ENCODE assay signal across 1 cellular context in the genomic region with DNA sequence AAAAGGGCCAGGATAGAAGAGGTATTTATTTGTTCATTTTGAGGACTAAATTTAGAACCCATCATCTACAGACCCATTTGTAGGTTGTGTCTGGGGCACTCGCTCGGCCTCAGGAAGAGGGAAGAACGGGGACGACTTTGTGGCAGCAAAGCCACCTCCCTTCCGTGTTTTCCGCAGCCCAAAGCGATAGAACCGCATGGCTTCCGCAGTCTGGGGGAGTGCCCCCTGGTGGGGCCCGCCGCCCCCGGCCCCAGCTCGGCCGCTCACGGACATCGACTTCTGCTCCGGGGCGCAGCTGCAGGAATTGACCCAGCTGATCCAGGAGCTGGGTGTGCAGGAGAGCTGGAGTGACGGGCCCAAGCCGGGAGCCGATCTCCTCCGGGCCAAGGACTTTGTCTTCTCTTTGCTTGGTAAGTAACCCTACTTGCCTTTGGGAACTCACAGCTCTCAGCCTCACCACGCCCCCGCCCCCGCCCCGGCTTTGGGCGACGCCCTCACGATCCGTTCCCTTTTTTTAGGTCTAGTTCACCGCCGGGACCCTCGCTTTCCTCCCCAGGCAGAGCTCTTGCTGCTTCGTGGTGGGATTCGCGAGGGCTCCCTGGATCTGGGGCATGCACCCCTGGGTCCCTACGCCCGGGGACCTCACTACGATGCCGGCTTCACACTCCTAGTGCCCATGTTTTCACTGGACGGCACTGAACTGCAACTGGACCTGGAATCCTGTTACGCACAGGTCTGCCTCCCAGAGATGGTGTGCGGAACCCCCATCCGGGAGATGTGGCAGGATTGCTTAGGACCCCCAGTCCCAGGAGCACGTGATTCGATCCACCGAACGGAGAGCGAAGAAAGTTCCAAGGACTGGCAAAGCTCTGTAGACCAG.
TF ChIP-seq lines count a peak whose summit lies in the region.

No MANE protein-coding gene starts in this region.

TF ChIP-seq in HepG2, 621 proteins besides CTCF, POLR2A, EP300 and RAD21 (continued from another document and continues in another):
- TF ChIP-seq, protein P1, sequence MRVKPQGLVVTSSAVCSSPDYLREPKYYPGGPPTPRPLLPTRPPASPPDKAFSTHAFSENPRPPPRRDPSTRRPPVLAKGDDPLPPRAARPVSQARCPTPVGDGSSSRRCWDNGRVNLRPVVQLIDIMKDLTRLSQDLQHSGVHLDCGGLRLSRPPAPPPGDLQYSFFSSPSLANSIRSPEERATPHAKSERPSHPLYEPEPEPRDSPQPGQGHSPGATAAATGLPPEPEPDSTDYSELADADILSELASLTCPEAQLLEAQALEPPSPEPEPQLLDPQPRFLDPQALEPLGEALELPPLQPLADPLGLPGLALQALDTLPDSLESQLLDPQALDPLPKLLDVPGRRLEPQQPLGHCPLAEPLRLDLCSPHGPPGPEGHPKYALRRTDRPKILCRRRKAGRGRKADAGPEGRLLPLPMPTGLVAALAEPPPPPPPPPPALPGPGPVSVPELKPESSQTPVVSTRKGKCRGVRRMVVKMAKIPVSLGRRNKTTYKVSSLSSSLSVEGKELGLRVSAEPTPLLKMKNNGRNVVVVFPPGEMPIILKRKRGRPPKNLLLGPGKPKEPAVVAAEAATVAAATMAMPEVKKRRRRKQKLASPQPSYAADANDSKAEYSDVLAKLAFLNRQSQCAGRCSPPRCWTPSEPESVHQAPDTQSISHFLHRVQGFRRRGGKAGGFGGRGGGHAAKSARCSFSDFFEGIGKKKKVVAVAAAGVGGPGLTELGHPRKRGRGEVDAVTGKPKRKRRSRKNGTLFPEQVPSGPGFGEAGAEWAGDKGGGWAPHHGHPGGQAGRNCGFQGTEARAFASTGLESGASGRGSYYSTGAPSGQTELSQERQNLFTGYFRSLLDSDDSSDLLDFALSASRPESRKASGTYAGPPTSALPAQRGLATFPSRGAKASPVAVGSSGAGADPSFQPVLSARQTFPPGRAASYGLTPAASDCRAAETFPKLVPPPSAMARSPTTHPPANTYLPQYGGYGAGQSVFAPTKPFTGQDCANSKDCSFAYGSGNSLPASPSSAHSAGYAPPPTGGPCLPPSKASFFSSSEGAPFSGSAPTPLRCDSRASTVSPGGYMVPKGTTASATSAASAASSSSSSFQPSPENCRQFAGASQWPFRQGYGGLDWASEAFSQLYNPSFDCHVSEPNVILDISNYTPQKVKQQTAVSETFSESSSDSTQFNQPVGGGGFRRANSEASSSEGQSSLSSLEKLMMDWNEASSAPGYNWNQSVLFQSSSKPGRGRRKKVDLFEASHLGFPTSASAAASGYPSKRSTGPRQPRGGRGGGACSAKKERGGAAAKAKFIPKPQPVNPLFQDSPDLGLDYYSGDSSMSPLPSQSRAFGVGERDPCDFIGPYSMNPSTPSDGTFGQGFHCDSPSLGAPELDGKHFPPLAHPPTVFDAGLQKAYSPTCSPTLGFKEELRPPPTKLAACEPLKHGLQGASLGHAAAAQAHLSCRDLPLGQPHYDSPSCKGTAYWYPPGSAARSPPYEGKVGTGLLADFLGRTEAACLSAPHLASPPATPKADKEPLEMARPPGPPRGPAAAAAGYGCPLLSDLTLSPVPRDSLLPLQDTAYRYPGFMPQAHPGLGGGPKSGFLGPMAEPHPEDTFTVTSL (CRISPR knock-in tag; IDR thresholded peaks at IDR 0.05; ENCODE audit: borderline replicate concordance) = no peak
- no peak for TF ChIP-seq NR2F1 (CRISPR knock-in tag; IDR thresholded peaks at IDR 0.05)
- TF ChIP-seq, protein P2, sequence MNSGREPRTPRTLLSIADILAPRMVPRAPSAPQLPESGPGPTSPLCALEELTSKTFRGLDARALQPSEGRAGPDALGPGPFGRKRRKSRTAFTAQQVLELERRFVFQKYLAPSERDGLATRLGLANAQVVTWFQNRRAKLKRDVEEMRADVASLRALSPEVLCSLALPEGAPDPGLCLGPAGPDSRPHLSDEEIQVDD (CRISPR knock-in tag; IDR thresholded peaks at IDR 0.05; ENCODE audit: borderline replicate concordance) = no peak
- TF ChIP-seq FOXC1 (CRISPR knock-in tag; IDR thresholded peaks at IDR 0.05; ENCODE audit: borderline replicate concordance) = 0 out of 2 replicates have a peak, but pooled peaks have one; percentile 9
- no peak for TF ChIP-seq ZSCAN12 (CRISPR knock-in tag; IDR thresholded peaks at IDR 0.05)
- TF ChIP-seq, protein P3, sequence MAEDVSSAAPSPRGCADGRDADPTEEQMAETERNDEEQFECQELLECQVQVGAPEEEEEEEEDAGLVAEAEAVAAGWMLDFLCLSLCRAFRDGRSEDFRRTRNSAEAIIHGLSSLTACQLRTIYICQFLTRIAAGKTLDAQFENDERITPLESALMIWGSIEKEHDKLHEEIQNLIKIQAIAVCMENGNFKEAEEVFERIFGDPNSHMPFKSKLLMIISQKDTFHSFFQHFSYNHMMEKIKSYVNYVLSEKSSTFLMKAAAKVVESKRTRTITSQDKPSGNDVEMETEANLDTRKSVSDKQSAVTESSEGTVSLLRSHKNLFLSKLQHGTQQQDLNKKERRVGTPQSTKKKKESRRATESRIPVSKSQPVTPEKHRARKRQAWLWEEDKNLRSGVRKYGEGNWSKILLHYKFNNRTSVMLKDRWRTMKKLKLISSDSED (CRISPR knock-in tag; IDR thresholded peaks at IDR 0.05) = no peak
- TF ChIP-seq, protein P4, sequence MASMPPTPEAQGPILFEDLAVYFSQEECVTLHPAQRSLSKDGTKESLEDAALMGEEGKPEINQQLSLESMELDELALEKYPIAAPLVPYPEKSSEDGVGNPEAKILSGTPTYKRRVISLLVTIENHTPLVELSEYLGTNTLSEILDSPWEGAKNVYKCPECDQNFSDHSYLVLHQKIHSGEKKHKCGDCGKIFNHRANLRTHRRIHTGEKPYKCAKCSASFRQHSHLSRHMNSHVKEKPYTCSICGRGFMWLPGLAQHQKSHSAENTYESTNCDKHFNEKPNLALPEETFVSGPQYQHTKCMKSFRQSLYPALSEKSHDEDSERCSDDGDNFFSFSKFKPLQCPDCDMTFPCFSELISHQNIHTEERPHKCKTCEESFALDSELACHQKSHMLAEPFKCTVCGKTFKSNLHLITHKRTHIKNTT (CRISPR knock-in tag; IDR thresholded peaks at IDR 0.05) = no peak
- TF ChIP-seq ATF1 (CRISPR knock-in tag; IDR thresholded peaks at IDR 0.05) = no peak
- peak; percentile 16; the same call in 1 of the 2 replicates for TF ChIP-seq TGIF2 (CRISPR knock-in tag; IDR thresholded peaks at IDR 0.05)
- no peak for TF ChIP-seq ZZZ3 (CRISPR knock-in tag; IDR thresholded peaks at IDR 0.05; ENCODE audit: borderline replicate concordance)
- TF ChIP-seq ZNF619 (CRISPR knock-in tag; IDR thresholded peaks at IDR 0.05) = no peak
- no peak for TF ChIP-seq SCMH1 (CRISPR knock-in tag; IDR thresholded peaks at IDR 0.05; ENCODE audit: borderline replicate concordance)
- TF ChIP-seq, protein P5, sequence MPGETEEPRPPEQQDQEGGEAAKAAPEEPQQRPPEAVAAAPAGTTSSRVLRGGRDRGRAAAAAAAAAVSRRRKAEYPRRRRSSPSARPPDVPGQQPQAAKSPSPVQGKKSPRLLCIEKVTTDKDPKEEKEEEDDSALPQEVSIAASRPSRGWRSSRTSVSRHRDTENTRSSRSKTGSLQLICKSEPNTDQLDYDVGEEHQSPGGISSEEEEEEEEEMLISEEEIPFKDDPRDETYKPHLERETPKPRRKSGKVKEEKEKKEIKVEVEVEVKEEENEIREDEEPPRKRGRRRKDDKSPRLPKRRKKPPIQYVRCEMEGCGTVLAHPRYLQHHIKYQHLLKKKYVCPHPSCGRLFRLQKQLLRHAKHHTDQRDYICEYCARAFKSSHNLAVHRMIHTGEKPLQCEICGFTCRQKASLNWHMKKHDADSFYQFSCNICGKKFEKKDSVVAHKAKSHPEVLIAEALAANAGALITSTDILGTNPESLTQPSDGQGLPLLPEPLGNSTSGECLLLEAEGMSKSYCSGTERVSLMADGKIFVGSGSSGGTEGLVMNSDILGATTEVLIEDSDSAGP (CRISPR knock-in tag; IDR thresholded peaks at IDR 0.05; ENCODE audit: borderline replicate concordance) = no peak; the same call in 1 of the 2 replicates
- TF ChIP-seq KDM6A (CRISPR knock-in tag; IDR thresholded peaks at IDR 0.05; ENCODE audit: low read depth) = no peak
- no peak for TF ChIP-seq KMT2A (CRISPR knock-in tag; IDR thresholded peaks at IDR 0.05)
- TF ChIP-seq, protein P6, sequence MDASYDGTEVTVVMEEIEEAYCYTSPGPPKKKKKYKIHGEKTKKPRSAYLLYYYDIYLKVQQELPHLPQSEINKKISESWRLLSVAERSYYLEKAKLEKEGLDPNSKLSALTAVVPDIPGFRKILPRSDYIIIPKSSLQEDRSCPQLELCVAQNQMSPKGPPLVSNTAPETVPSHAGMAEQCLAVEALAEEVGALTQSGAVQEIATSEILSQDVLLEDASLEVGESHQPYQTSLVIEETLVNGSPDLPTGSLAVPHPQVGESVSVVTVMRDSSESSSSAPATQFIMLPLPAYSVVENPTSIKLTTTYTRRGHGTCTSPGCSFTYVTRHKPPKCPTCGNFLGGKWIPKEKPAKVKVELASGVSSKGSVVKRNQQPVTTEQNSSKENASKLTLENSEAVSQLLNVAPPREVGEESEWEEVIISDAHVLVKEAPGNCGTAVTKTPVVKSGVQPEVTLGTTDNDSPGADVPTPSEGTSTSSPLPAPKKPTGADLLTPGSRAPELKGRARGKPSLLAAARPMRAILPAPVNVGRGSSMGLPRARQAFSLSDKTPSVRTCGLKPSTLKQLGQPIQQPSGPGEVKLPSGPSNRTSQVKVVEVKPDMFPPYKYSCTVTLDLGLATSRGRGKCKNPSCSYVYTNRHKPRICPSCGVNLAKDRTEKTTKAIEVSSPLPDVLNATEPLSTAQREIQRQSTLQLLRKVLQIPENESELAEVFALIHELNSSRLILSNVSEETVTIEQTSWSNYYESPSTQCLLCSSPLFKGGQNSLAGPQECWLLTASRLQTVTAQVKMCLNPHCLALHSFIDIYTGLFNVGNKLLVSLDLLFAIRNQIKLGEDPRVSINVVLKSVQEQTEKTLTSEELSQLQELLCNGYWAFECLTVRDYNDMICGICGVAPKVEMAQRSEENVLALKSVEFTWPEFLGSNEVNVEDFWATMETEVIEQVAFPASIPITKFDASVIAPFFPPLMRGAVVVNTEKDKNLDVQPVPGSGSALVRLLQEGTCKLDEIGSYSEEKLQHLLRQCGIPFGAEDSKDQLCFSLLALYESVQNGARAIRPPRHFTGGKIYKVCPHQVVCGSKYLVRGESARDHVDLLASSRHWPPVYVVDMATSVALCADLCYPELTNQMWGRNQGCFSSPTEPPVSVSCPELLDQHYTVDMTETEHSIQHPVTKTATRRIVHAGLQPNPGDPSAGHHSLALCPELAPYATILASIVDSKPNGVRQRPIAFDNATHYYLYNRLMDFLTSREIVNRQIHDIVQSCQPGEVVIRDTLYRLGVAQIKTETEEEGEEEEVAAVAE (CRISPR knock-in tag; IDR thresholded peaks at IDR 0.05; ENCODE audit: borderline replicate concordance) = no peak
- TF ChIP-seq, protein P7, sequence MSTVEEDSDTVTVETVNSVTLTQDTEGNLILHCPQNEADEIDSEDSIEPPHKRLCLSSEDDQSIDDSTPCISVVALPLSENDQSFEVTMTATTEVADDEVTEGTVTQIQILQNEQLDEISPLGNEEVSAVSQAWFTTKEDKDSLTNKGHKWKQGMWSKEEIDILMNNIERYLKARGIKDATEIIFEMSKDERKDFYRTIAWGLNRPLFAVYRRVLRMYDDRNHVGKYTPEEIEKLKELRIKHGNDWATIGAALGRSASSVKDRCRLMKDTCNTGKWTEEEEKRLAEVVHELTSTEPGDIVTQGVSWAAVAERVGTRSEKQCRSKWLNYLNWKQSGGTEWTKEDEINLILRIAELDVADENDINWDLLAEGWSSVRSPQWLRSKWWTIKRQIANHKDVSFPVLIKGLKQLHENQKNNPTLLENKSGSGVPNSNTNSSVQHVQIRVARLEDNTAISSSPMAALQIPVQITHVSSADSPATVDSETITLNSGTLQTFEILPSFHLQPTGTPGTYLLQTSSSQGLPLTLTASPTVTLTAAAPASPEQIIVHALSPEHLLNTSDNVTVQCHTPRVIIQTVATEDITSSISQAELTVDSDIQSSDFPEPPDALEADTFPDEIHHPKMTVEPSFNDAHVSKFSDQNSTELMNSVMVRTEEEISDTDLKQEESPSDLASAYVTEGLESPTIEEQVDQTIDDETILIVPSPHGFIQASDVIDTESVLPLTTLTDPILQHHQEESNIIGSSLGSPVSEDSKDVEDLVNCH (CRISPR knock-in tag; IDR thresholded peaks at IDR 0.05) = no peak
- 0 out of 2 replicates have a peak, but pooled peaks have one; percentile 33 for TF ChIP-seq ZNF563 (CRISPR knock-in tag; IDR thresholded peaks at IDR 0.05)
- TF ChIP-seq, protein P8, sequence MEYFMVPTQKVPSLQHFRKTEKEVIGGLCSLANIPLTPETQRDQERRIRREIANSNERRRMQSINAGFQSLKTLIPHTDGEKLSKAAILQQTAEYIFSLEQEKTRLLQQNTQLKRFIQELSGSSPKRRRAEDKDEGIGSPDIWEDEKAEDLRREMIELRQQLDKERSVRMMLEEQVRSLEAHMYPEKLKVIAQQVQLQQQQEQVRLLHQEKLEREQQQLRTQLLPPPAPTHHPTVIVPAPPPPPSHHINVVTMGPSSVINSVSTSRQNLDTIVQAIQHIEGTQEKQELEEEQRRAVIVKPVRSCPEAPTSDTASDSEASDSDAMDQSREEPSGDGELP (IDR thresholded peaks at IDR 0.05; ENCODE audit: borderline replicate concordance, low read depth) = peak; percentile 61; the same call in 1 of the 2 replicates
- TF ChIP-seq MTF1 (CRISPR knock-in tag; IDR thresholded peaks at IDR 0.05) = no peak
- no peak for TF ChIP-seq ZNF776 (CRISPR knock-in tag; IDR thresholded peaks at IDR 0.05)
- TF ChIP-seq, protein P9, sequence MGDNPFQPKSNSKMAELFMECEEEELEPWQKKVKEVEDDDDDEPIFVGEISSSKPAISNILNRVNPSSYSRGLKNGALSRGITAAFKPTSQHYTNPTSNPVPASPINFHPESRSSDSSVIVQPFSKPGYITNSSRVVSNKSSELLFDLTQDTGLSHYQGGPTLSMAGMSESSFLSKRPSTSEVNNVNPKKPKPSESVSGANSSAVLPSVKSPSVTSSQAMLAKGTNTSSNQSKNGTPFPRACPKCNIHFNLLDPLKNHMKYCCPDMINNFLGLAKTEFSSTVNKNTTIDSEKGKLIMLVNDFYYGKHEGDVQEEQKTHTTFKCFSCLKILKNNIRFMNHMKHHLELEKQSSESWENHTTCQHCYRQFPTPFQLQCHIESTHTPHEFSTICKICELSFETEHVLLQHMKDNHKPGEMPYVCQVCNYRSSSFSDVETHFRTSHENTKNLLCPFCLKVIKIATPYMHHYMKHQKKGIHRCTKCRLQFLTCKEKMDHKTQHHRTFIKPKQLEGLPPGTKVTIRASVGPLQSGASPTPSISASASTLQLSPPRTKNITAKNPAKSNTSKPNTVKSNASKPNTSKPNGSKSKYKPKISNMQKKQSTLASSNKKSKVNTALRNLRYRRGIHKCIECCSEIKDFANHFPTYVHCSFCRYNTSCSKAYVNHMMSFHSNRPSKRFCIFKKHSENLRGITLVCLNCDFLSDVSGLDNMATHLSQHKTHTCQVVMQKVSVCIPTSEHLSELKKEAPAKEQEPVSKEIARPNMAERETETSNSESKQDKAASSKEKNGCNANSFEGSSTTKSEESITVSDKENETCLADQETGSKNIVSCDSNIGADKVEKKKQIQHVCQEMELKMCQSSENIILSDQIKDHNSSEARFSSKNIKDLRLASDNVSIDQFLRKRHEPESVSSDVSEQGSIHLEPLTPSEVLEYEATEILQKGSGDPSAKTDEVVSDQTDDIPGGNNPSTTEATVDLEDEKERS (CRISPR knock-in tag; IDR thresholded peaks at IDR 0.05) = no peak
- no peak for TF ChIP-seq ZIK1 (CRISPR knock-in tag; IDR thresholded peaks at IDR 0.05; ENCODE audit: borderline replicate concordance, low read depth)
